Comparison of ENCODE assay signal across 8 cellular contexts in genomic region chr5:17217421-17218352, GRCh38. TPM values are rescaled to one million over a fixed set of nuclear protein-coding genes. Genes with fewer than 3 reads are reported as not detected.
DNase-seq lines count a peak whose midpoint lies in the region; ATAC-seq and TF ChIP-seq lines count a peak whose summit lies in the region.

Gene BASP1, plus strand, starts transcription at chr5:17217631. Its CDS starts 57,586 bp downstream, at chr5:17275217.

- intact Hi-C loops in mucosa of descending colon (cut with DNase I, micrococcal nuclease): loop anchor here in 1 of 2 donors (10.0 kb wide), 1 partner anchor 1097 kb away; no protein-coding TSS in a partner anchor

- TF ChIP-seq CTCF in mucosa of descending colon (IDR thresholded peaks at IDR 0.05): no peak

- H3K27ac ChIP-seq in esophagus (ENCODE audit: low read depth in 2 of 2, low read length in 1 of 2): peak within 1 kb of the TSS; percentile 30 to 37
- H3K27ac ChIP-seq in temporal lobe (ENCODE audit: low read depth, low read length): peak within 1 kb of the TSS; percentile 50

- H3K27me3 ChIP-seq in esophagus (ENCODE audit: control insufficient read depth in 1 of 2, insufficient read depth in 2 of 2, low read length in 2 of 2): no peaks in the 10 kb centered on the region

- peaks cover 8% of the 10 kb centered on the region in 2 donors for H3K4me1 ChIP-seq in esophagus (ENCODE audit: control insufficient read depth in 2 of 2, insufficient read depth in 2 of 2, low read length in 1 of 2)
- H3K4me1 ChIP-seq in mucosa of descending colon (ENCODE audit: low read depth): peaks cover 9% of the 10 kb centered on the region

- DNase-seq in NCI-H82 (lab: John Stamatoyannopoulos, UW) (peak; percentile 79), NCI-H82 treated with DMSO at 0.1 percent for 48 hours (lab: John Stamatoyannopoulos, UW; ENCODE audit: unreplicated experiment) (no peak), NCI-H1417 (lab: John Stamatoyannopoulos, UW) (peak in 2 of 3 experiments; percentile 85 to 88), mucosa of descending colon (peak; percentile 63 to 87 (median 75))

- peak within 1 kb of the TSS; percentile 50 to 64 for H3K4me3 ChIP-seq in esophagus (ENCODE audit: low read depth in 1 of 2, low read length in 2 of 2)
- H3K4me3 ChIP-seq in mucosa of descending colon: peak within 1 kb of the TSS; percentile 24

- 1 to 2% methylated on average over 45 to 93 of the region's 93 CpGs for WGBS in esophagus, 2 donors

- H3K9me3 ChIP-seq in esophagus (ENCODE audit: control insufficient read depth in 2 of 2, insufficient read depth in 1 of 2, low read depth in 1 of 2, low read length in 1 of 2): peaks cover 0 to 3% of the 10 kb centered on the region in 2 donors
- H3K9me3 ChIP-seq in mucosa of descending colon: no peaks in the 10 kb centered on the region

- H3K36me3 ChIP-seq in esophagus (ENCODE audit: control insufficient read depth in 2 of 2, insufficient read depth in 2 of 2, low read length in 1 of 2) (no peaks in the 10 kb centered on the region), mucosa of descending colon (ENCODE audit: low read depth) (no peaks in the 10 kb centered on the region)

- ATAC-seq in HG02571 (IDR thresholded peaks at IDR 0.05; ENCODE audit: unreplicated experiment) (peak; percentile 33), mucosa of descending colon (peak; percentile 70)
- ATAC-seq in activated CD4-positive, CD25-positive, alpha-beta regulatory T cell treated with anti-CD3 and anti-CD28 coated beads, Interleukin-2, amount 50 U/mL, for 24 hours: peak; percentile 31 to 33

RNA-seq across cellular contexts. Expression of gene BASP1, which starts in this region (rescaled TPM):
- 1 to 10 TPM; 4.0 to 4.7 TPM for polyA plus RNA-seq in esophagus
- total RNA-seq in mucosa of descending colon: 10 to 100 TPM in 1 of 3 donors, 1 to 10 TPM in 2; 3.6 to 10.6 (median 8.6) TPM
- total RNA-seq in temporal lobe: 337 TPM

Comparison
In these comparisons a context has a peak if more than half of its experiments do, and no peak if none do; other contexts are left out.
1. RNA of gene BASP1 (total RNA-seq): 337 TPM in temporal lobe (single experiment); 3.6 to 10.6 TPM in mucosa of descending colon; every median in the first group is over 10 times any median in the second.
2. Peak in every context shown above with its lines, with median percentiles within 50 percentile points of each other: ATAC-seq.